Comparison of ENCODE assay signal across 8 cellular contexts in genomic region chr1:1616045-1616821, GRCh38. TPM values are rescaled to one million over a fixed set of nuclear protein-coding genes. Genes with fewer than 3 reads are reported as not detected.
DNase-seq lines count a peak whose midpoint lies in the region; ATAC-seq and TF ChIP-seq lines count a peak whose summit lies in the region.

No MANE protein-coding gene starts in this region.

- DNase-seq in NCI-H748 (lab: John Stamatoyannopoulos, UW; ENCODE audit: unreplicated experiment) (peak; percentile 20), NCI-H748 treated with DMSO at 0.1 percent for 48 hours (lab: John Stamatoyannopoulos, UW) (no peak), OCI-M1 (lab: John Stamatoyannopoulos, UW) (peak; percentile 22), brain microvascular endothelial cell (no peak), immature natural killer cell (peak; percentile 48 to 60 (median 58)), NCI-H226 (no peak)
- DNase-seq in stimulated activated CD4-positive, alpha-beta T cell treated with anti-CD3 and anti-CD28 coated beads, Interleukin-2, amount 100 ng/mL, for 4 hours (ENCODE audit: low read depth) = peak; percentile 14

- in situ Hi-C loops in brain microvascular endothelial cell (cut with HindIII; ENCODE audit: low pct_ligation_motif_present, low sequenced_read_pairs) = no loop called here

- peaks cover 13 to 31% (median 18%) of the 10 kb centered on the region in 3 donors for H3K27me3 Mint-ChIP-seq in immature natural killer cell (ENCODE audit: low read depth in 3 of 3)

- H3K9me3 Mint-ChIP-seq in immature natural killer cell = no peaks in the 10 kb centered on the region

- peak overlapping the region in 3 of 6 donors; percentile 71 to 88 (median 81) for H3K27ac Mint-ChIP-seq in immature natural killer cell

- H3K27ac ChIP-seq in brain microvascular endothelial cell = peak overlapping the region; percentile 100

- H3K27me3 ChIP-seq in brain microvascular endothelial cell (replicated peaks) = no peaks in the 10 kb centered on the region

- ATAC-seq in HG02588 (IDR thresholded peaks at IDR 0.05; ENCODE audit: unreplicated experiment) = peak; percentile 25

- H3K4me1 Mint-ChIP-seq in immature natural killer cell = peaks cover 30 to 36% of the 10 kb centered on the region in 2 donors

- H3K36me3 Mint-ChIP-seq in immature natural killer cell = peaks cover 0 to 4% (median 0%) of the 10 kb centered on the region in 3 donors

- H3K4me3 Mint-ChIP-seq in immature natural killer cell = peak overlapping the region; percentile 71 to 82 (median 80)

- no peak for TF ChIP-seq CTCF in brain microvascular endothelial cell (IDR thresholded peaks at IDR 0.05; ENCODE audit: low read depth, low read length, missing control alignments)

- H3K4me3 ChIP-seq in brain microvascular endothelial cell (ENCODE audit: low read depth, low read length) = peak overlapping the region; percentile 89

- peaks cover 3% of the 10 kb centered on the region for H3K36me3 ChIP-seq in brain microvascular endothelial cell (replicated peaks)

RNA-seq across cellular contexts. Expression of gene MIB2, which starts 0.9 kb away (rescaled TPM):
- 10 to 100 TPM; 44.0 to 89.0 (median 86.7) TPM for polyA plus RNA-seq in immature natural killer cell

RNA-seq across cellular contexts. Expression of gene MMP23B, which starts 15.7 kb away (rescaled TPM):
- 10 to 100 TPM; 10.4 to 22.3 (median 12.6) TPM for polyA plus RNA-seq in immature natural killer cell

RNA-seq across cellular contexts. Expression of gene FNDC10, which starts 16.3 kb away (rescaled TPM):
- 1 to 10 TPM in 2 of 3 donors, under 1 TPM in 1; 0.64 to 1.4 (median 1.1) TPM for polyA plus RNA-seq in immature natural killer cell

RNA-seq across cellular contexts. Expression of gene SSU72, which starts 41.6 kb away (rescaled TPM):
- 100 to 1,000 TPM; 159 to 241 (median 160) TPM for polyA plus RNA-seq in immature natural killer cell

RNA-seq across cellular contexts. Expression of gene CDK11B, which starts 42.6 kb away (rescaled TPM):
- 10 to 100 TPM in 1 of 3 donors, 1 to 10 TPM in 2; 4.8 to 25.0 (median 8.1) TPM for polyA plus RNA-seq in immature natural killer cell

Comparison
In these comparisons a context has a peak if more than half of its experiments do, and no peak if none do; other contexts are left out.
1. DNase-seq: peak in NCI-H748 (single experiment), OCI-M1 (single experiment), immature natural killer cell (3 of 3) and stimulated activated CD4-positive, alpha-beta T cell treated with anti-CD3 and anti-CD28 coated beads, Interleukin-2, amount 100 ng/mL, for 4 hours (single experiment); none in NCI-H748 treated with DMSO at 0.1 percent for 48 hours (single experiment), brain microvascular endothelial cell (single experiment) and NCI-H226 (single experiment).